1 cellular context compared by ENCODE assay signal in genomic region chr17:78375401-78376079, GRCh38.
A peak's percentile ranks its signal among the peaks of the same experiment; 100 is the strongest.
TF ChIP-seq lines count a peak whose summit lies in the region.

No MANE protein-coding gene starts in this region.

TF ChIP-seq in HepG2, 621 proteins besides CTCF, POLR2A, EP300 and RAD21 (continued from another document):
- TF ChIP-seq ZNF280B (CRISPR knock-in tag; IDR thresholded peaks at IDR 0.05; ENCODE audit: borderline replicate concordance) (no peak), SOX6 (IDR thresholded peaks at IDR 0.05) (no peak), SOX6 (CRISPR knock-in tag; IDR thresholded peaks at IDR 0.05) (peak; percentile 90), ZBTB20 (CRISPR knock-in tag; IDR thresholded peaks at IDR 0.05; ENCODE audit: borderline replicate concordance, low read depth) (0 out of 2 replicates have a peak, but pooled peaks have one; percentile 29), ZBTB7B (CRISPR knock-in tag; IDR thresholded peaks at IDR 0.05) (0 out of 2 replicates have a peak, but pooled peaks have one; percentile 11), NFIB (CRISPR knock-in tag; IDR thresholded peaks at IDR 0.05; ENCODE audit: borderline replicate concordance) (no peak), CEBPB (IDR thresholded peaks at IDR 0.05; ENCODE audit: borderline replicate concordance, low read depth, low read length) (peak; percentile 97), ISL2 (CRISPR knock-in tag; IDR thresholded peaks at IDR 0.05) (no peak), ZNF609 (CRISPR knock-in tag; IDR thresholded peaks at IDR 0.05; ENCODE audit: borderline replicate concordance) (peak; percentile 58), ZNF580 (CRISPR knock-in tag; IDR thresholded peaks at IDR 0.05; ENCODE audit: borderline replicate concordance, low read depth) (peak; percentile 45; the same call in 1 of the 2 replicates), AHR (CRISPR knock-in tag; IDR thresholded peaks at IDR 0.05) (no peak; the same call in 1 of the 2 replicates), MED1 (CRISPR knock-in tag; IDR thresholded peaks at IDR 0.05) (peak; percentile 15; the same call in 1 of the 2 replicates), NR0B2 (CRISPR knock-in tag; IDR thresholded peaks at IDR 0.05) (no peak), SP140L (CRISPR knock-in tag; IDR thresholded peaks at IDR 0.05; ENCODE audit: borderline replicate concordance) (no peak), BCLAF1 (IDR thresholded peaks at IDR 0.05) (no peak), ZNF768 (CRISPR knock-in tag; IDR thresholded peaks at IDR 0.05) (no peak), FOXA1 (IDR thresholded peaks at IDR 0.05) (no peak), FOXA1 (CRISPR knock-in tag; IDR thresholded peaks at IDR 0.05) (peak; percentile 83), ZNF644 (CRISPR knock-in tag; IDR thresholded peaks at IDR 0.05; ENCODE audit: low read depth) (peak; percentile 92), SNAI1 (CRISPR knock-in tag; IDR thresholded peaks at IDR 0.05; ENCODE audit: borderline replicate concordance) (no peak), RBAK (CRISPR knock-in tag; IDR thresholded peaks at IDR 0.05) (no peak), PHB2 (IDR thresholded peaks at IDR 0.05; ENCODE audit: partially characterized antibody) (no peak), KDM4B (CRISPR knock-in tag; IDR thresholded peaks at IDR 0.05) (peak; percentile 36; the same call in 1 of the 2 replicates), CC2D1A (CRISPR knock-in tag; IDR thresholded peaks at IDR 0.05) (no peak; the same call in 1 of the 2 replicates), SNAPC4 (CRISPR knock-in tag; IDR thresholded peaks at IDR 0.05) (no peak), HES4 (CRISPR knock-in tag; IDR thresholded peaks at IDR 0.05; ENCODE audit: borderline replicate concordance) (no peak), ZFAT (CRISPR knock-in tag; conservative IDR thresholded peaks at IDR 0.05) (no peak), CSRNP2 (CRISPR knock-in tag; conservative IDR thresholded peaks at IDR 0.05; ENCODE audit: low read depth) (no peak), ZNF446 (CRISPR knock-in tag; IDR thresholded peaks at IDR 0.05) (no peak), MAFG (CRISPR knock-in tag; IDR thresholded peaks at IDR 0.05) (0 out of 2 replicates have a peak, but pooled peaks have one; percentile 38), ZBED4 (CRISPR knock-in tag; IDR thresholded peaks at IDR 0.05; ENCODE audit: borderline replicate concordance) (no peak; the same call in 1 of the 2 replicates), ZNF441 (CRISPR knock-in tag; IDR thresholded peaks at IDR 0.05; ENCODE audit: borderline replicate concordance) (0 out of 2 replicates have a peak, but pooled peaks have one; percentile 16), ZNF331 (CRISPR knock-in tag; IDR thresholded peaks at IDR 0.05) (peak; percentile 17; the same call in 1 of the 2 replicates)
